In the genomic region with DNA sequence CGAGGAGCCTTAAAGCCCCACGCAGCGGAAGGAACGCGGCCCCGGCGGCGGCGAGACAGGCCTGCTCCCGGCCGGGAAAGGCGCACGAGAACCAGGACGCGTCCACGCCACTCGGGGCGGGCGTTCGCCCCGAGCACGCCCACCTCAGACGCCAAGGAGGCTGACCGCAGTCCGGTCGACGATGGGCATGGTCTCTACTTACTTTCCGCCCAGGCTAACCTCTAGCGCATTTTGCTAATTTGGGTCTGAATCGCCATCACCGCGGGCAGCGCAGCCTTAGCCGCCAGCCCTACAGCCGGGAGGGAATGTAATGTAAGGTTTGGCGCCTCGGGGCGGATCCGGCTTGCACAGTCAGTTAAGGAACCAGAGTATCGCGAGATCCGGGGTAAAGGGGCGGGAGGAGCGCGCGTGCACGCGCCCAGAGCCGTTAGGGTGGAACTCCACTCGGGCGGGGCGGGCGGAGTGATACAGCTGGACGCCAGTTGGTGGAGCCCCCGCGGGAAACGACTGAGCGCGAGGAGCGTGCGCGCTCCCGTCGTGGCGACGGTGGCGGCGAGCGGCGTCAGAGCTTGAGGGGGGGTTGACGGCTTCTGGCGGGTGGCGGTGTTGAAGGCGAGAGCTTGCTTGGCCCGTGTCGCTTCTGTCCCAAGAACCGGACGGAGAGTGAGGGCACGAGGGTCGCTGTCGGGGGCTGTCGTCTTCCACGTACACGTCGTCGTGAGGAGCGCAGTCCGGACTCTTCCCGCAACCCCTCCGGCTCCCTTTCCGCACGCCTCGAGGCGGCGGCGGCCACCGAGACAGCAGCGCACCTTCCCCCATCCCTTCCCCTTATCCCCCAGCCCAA, we compare ENCODE assay signal across 8 cellular contexts. TPM values are rescaled to one million over a fixed set of nuclear protein-coding genes. Genes with fewer than 3 reads are reported as not detected.
A peak's percentile ranks its signal among the peaks of the same experiment; 100 is the strongest.
DNase-seq lines count a peak whose midpoint lies in the region; ATAC-seq and TF ChIP-seq lines count a peak whose summit lies in the region.

A gene with protein sequence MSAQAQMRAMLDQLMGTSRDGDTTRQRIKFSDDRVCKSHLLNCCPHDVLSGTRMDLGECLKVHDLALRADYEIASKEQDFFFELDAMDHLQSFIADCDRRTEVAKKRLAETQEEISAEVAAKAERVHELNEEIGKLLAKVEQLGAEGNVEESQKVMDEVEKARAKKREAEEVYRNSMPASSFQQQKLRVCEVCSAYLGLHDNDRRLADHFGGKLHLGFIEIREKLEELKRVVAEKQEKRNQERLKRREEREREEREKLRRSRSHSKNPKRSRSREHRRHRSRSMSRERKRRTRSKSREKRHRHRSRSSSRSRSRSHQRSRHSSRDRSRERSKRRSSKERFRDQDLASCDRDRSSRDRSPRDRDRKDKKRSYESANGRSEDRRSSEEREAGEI (plus strand): TSS at position 529 of the 844 bp plus-strand sequence. CDS start 368 bp downstream, outside the sequence.

- no peaks in the 10 kb centered on the region for H3K27me3 ChIP-seq in heart right ventricle

- no peaks in the 10 kb centered on the region for H3K9me3 ChIP-seq in heart right ventricle

- peak within 1 kb of the TSS; percentile 81 to 96 (median 88) for H3K4me3 ChIP-seq in heart right ventricle

- H3K4me3 Mint-ChIP-seq in progenitor cell of endocrine pancreas (ENCODE audit: low read depth): peak within 1 kb of the TSS; percentile 97

- DNase-seq in GM13976 (ENCODE audit: low spot score): peak; percentile 95
- DNase-seq in NCI-H146 treated with DMSO at 0.1 percent for 48 hours (lab: John Stamatoyannopoulos, UW; ENCODE audit: unreplicated experiment): peak; percentile 97
- peak; percentile 97 for DNase-seq in amniotic epithelial cell (ENCODE audit: low read depth)
- DNase-seq in heart right ventricle: peak; percentile 100
- peak; percentile 99 for DNase-seq in progenitor cell of endocrine pancreas (ENCODE audit: low spot score, unreplicated experiment)
- peak; percentile 100 for DNase-seq in ureter (ENCODE audit: low spot score)

- TF ChIP-seq CTCF in GM13976 (IDR thresholded peaks at IDR 0.05; ENCODE audit: borderline replicate concordance, control extremely low read depth, extremely low read depth, insufficient read depth, missing control alignments) (no peak), heart right ventricle (IDR thresholded peaks at IDR 0.05) (peak in 2 of 9 donors; percentile 16 to 27), progenitor cell of endocrine pancreas (IDR thresholded peaks at IDR 0.05; ENCODE audit: unreplicated experiment) (no peak)

- intact Hi-C loops in T-helper 1 cell treated with Interleukin-12 subunit alpha and Interleukin-12 subunit beta and Interleukin-4 antibody, amounts not matched to agents 30 ng/mL and 1 ng/mL, for 36 hours (cut with micrococcal nuclease): loop anchor here (1.0 to 10.0 kb wide), 12 partner anchors 19 to 1655 kb away; partner anchors contain the start of genes ADCK2, CREB3L2, FMC1 and MRPS33
- intact Hi-C loops in heart right ventricle (cut with DNase I): loop anchor here in 8 of 10 donors (1.0 to 2.0 kb wide), 4 partner anchors 17 to 19 kb away; partner anchors contain the start of gene FMC1 (in 5 of the 8)

- H3K36me3 ChIP-seq in heart right ventricle: peaks cover 0 to 21% (median 0%) of the 10 kb centered on the region in 9 donors

- peaks cover 12% of the 10 kb centered on the region for H3K36me3 Mint-ChIP-seq in progenitor cell of endocrine pancreas (ENCODE audit: insufficient read depth)

- peaks cover 0 to 49% (median 41%) of the 10 kb centered on the region in 9 donors for H3K4me1 ChIP-seq in heart right ventricle

- H3K27me3 Mint-ChIP-seq in progenitor cell of endocrine pancreas: no peaks in the 10 kb centered on the region

- H3K27ac Mint-ChIP-seq in progenitor cell of endocrine pancreas: peak within 1 kb of the TSS; percentile 99

- H3K9me3 Mint-ChIP-seq in progenitor cell of endocrine pancreas (ENCODE audit: low read depth): no peaks in the 10 kb centered on the region

- H3K4me1 Mint-ChIP-seq in progenitor cell of endocrine pancreas (ENCODE audit: low read depth): peaks cover 23% of the 10 kb centered on the region

- WGBS in heart right ventricle, 2 donors: 0% methylated on average over 98 of the region's 98 CpGs

- ATAC-seq in HG02870 (IDR thresholded peaks at IDR 0.05; ENCODE audit: unreplicated experiment) (peak; percentile 61), heart right ventricle (peak; percentile 96 to 98 (median 96))

- H3K27ac ChIP-seq in heart right ventricle: peak within 1 kb of the TSS; percentile 99 to 100 (median 99)

- in situ Hi-C loops in GM13976 (cut with MboI; ENCODE audit: low sequenced_read_pairs, unreplicated experiment): no loop called here

RNA-seq across cellular contexts. Expression of the gene that starts here (rescaled TPM):
- 118 and 130 TPM in 2 replicates for total RNA-seq in T-helper 1 cell treated with Interleukin-12 subunit alpha and Interleukin-12 subunit beta and Interleukin-4 antibody, amounts not matched to agents 30 ng/mL and 1 ng/mL, for 36 hours
- total RNA-seq in heart right ventricle: 10 to 100 TPM; 43.5 to 50.1 (median 47.8) TPM
- 10 to 100 TPM; 26.6 to 52.7 TPM for polyA plus RNA-seq in heart right ventricle
- total RNA-seq in progenitor cell of endocrine pancreas: 90.9 and 94.7 TPM in 2 replicates
- 140 TPM for total RNA-seq in ureter

Comparison
In these comparisons a context has a peak if more than half of its experiments do, and no peak if none do; other contexts are left out.
1. Peak in every context shown above with its lines: DNase-seq, ATAC-seq, H3K4me3 ChIP-seq and H3K27ac ChIP-seq.